ENCODE assay signal across 8 cellular contexts in the genomic region with DNA sequence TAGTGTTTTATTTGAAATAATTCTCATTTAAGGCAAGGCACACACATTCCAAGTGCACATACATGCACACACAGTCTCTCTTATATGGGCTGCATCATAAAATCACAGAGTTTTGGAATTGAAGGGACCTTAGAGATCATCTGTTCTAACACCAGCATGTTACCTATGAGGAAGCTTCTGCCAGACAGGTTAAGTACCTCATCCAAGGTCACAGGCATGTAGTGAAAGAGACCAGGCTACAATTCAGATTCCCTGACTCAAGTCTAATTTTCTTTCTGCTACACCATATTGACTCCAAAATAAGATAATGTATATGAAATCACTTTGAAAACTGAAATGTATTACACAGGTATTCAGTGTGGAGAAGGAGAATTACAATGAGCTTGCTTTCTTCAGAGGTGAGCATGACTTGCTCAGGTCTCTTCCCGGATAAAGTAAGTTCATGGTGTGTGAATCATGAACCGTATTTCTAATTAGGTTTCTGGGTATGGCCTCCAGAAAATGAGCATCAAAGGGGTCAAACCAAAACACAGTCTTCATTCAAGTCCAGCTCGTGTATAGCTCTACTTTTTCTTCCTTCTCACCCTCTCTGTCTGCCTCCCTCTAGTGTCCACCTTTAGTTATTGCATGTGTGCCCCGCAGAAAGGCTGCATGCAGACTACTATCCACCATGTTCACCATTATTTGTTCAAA.
DNase-seq lines count a peak whose midpoint lies in the region; ATAC-seq, FAIRE-seq and TF ChIP-seq lines count a peak whose summit lies in the region.

No MANE protein-coding gene starts in this region.

- CTCF ChIA-PET in HEK293T (lab: Yijun Ruan, JAX) = interaction anchor here (0.6 to 2.3 kb wide), 23 partner anchors 10 to 1495 kb away, joined by 3 to 31 read pairs (median 3); no protein-coding TSS in a partner anchor
- CTCF ChIA-PET in MCF 10A (lab: Yijun Ruan, JAX) = interaction anchor here (0.6 to 8.3 kb wide), 68 partner anchors 8 to 1639 kb away, joined by 3 to 194 read pairs (median 4); a partner anchor contains a TSS

- POLR2A ChIA-PET in HEK293T (lab: Yijun Ruan, JAX) = interaction anchor here (1.0 to 1.5 kb wide), 2 partner anchors 412 to 838 kb away, joined by 5 to 11 read pairs; a partner anchor contains a TSS
- POLR2A ChIA-PET in MCF 10A (lab: Yijun Ruan, JAX) = interaction anchor here (0.6 to 4.0 kb wide), 6 partner anchors 15 to 660 kb away, joined by 3 to 54 read pairs (median 3); a partner anchor contains a TSS

- no peaks in the 10 kb centered on the region for H3K36me3 ChIP-seq in kidney (ENCODE audit: control insufficient read depth in 1 of 2, insufficient read depth in 2 of 2, low read length in 2 of 2)

- no peak overlapping the region for H3K4me3 Mint-ChIP-seq in MCF 10A (ENCODE audit: unreplicated experiment)

- BruUV-seq in MCF 10A (replicated peaks; lab: Mats Ljungman, UMichigan) = no TSS peak

- FAIRE-seq in kidney (lab: Jason Lieb, UNC) = no peak

- intact Hi-C loops in MCF 10A (cut with micrococcal nuclease) = loop anchor here (1.0 to 10.0 kb wide), 5 partner anchors 133 to 660 kb away; no protein-coding TSS in a partner anchor
- intact Hi-C loops in kidney (cut with DNase I) = loop anchor here (10.0 kb wide), 1 partner anchor 410 kb away; a partner anchor contains a TSS

- H3K4me1 ChIP-seq in kidney (ENCODE audit: control insufficient read depth in 1 of 2, insufficient read depth in 1 of 2, low read depth in 1 of 2, low read length in 2 of 2) = no peaks in the 10 kb centered on the region

- H3K9me3 Mint-ChIP-seq in MCF 10A (ENCODE audit: unreplicated experiment) = no peaks in the 10 kb centered on the region

- no peak overlapping the region for H3K9ac ChIP-seq in kidney (ENCODE audit: low read length in 2 of 2)

- peak; percentile 53 for DNase-seq in DMS79 treated with DMSO at 0.1 percent for 48 hours (lab: John Stamatoyannopoulos, UW)
- peak; percentile 65 for DNase-seq in HEK293T (ENCODE audit: extremely low spot score)
- DNase-seq in NCI-H1694 treated with DMSO at 0.1 percent for 48 hours (lab: John Stamatoyannopoulos, UW) = peak; percentile 74
- peak; percentile 20 for DNase-seq in UCSD-AML1 (lab: John Stamatoyannopoulos, UW; ENCODE audit: unreplicated experiment)
- DNase-seq in MCF 10A (ENCODE audit: unreplicated experiment) = peak; percentile 70
- no peak for DNase-seq in kidney
- peak; percentile 45 to 53 for DNase-seq in stimulated activated CD4-positive, alpha-beta T cell treated with anti-CD3 and anti-CD28 coated beads, Interleukin-2, amount 100 ng/mL, for 48 hours

- H3K4me1 Mint-ChIP-seq in MCF 10A (ENCODE audit: insufficient read depth, unreplicated experiment) = no peaks in the 10 kb centered on the region

- no peak for ATAC-seq in GM19463 (IDR thresholded peaks at IDR 0.05; ENCODE audit: unreplicated experiment)

- no peaks in the 10 kb centered on the region for H3K36me3 Mint-ChIP-seq in MCF 10A (ENCODE audit: insufficient read depth, unreplicated experiment)

- TF ChIP-seq CTCF in MCF 10A (IDR thresholded peaks at IDR 0.05; ENCODE audit: unreplicated experiment) (peak; percentile 90), kidney (IDR thresholded peaks at IDR 0.05; ENCODE audit: borderline replicate concordance, extremely low read depth, insufficient read depth) (peak; percentile 93)

- no peak overlapping the region for H3K27ac ChIP-seq in kidney (ENCODE audit: low read depth in 2 of 2, low read length in 2 of 2)

- H3K9me3 ChIP-seq in kidney (ENCODE audit: control insufficient read depth in 1 of 2, low read length in 2 of 2) = no peaks in the 10 kb centered on the region

- H3K27me3 Mint-ChIP-seq in MCF 10A (ENCODE audit: insufficient read depth, unreplicated experiment) = peaks cover 34% of the 10 kb centered on the region

- H3K27ac Mint-ChIP-seq in MCF 10A (ENCODE audit: low read depth, unreplicated experiment) = no peak overlapping the region

- H3K4me3 ChIP-seq in kidney (ENCODE audit: low read length in 2 of 2) = no peak overlapping the region

TF ChIP-seq in HEK293T, 16 proteins besides CTCF, POLR2A, EP300 and RAD21:
- TF ChIP-seq L3MBTL2 (conservative IDR thresholded peaks at IDR 0.05) = no peak
- TF ChIP-seq FOXA1 (IDR thresholded peaks at IDR 0.05) = no peak
- TF ChIP-seq CTBP1 (IDR thresholded peaks at IDR 0.05; ENCODE audit: borderline replicate concordance) = no peak
- no peak for TF ChIP-seq TARDBP (IDR thresholded peaks at IDR 0.05)
- TF ChIP-seq BHLHE40 (IDR thresholded peaks at IDR 0.05; ENCODE audit: borderline replicate concordance) = no peak
- TF ChIP-seq, protein P1, sequence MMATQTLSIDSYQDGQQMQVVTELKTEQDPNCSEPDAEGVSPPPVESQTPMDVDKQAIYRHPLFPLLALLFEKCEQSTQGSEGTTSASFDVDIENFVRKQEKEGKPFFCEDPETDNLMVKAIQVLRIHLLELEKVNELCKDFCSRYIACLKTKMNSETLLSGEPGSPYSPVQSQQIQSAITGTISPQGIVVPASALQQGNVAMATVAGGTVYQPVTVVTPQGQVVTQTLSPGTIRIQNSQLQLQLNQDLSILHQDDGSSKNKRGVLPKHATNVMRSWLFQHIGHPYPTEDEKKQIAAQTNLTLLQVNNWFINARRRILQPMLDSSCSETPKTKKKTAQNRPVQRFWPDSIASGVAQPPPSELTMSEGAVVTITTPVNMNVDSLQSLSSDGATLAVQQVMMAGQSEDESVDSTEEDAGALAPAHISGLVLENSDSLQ (IDR thresholded peaks at IDR 0.05) = no peak
- TF ChIP-seq NFRKB (IDR thresholded peaks at IDR 0.05) = no peak
- TF ChIP-seq ZNF384 (IDR thresholded peaks at IDR 0.05) = no peak
- TF ChIP-seq ELF4 (IDR thresholded peaks at IDR 0.05) = no peak
- no peak for TF ChIP-seq FOXM1 (IDR thresholded peaks at IDR 0.05; ENCODE audit: borderline replicate concordance)
- no peak for TF ChIP-seq FOXK2 (IDR thresholded peaks at IDR 0.05)
- no peak for TF ChIP-seq SP1 (IDR thresholded peaks at IDR 0.05)
- no peak for TF ChIP-seq HDGF (IDR thresholded peaks at IDR 0.05; ENCODE audit: borderline replicate concordance)
- TF ChIP-seq ARNT (IDR thresholded peaks at IDR 0.05) = no peak
- no peak for TF ChIP-seq SUZ12 (IDR thresholded peaks at IDR 0.05)
- no peak for TF ChIP-seq LEF1 (IDR thresholded peaks at IDR 0.05; ENCODE audit: borderline replicate concordance)
